8 cellular contexts compared by ENCODE assay signal in genomic region chr7:77536413-77537135, GRCh38. TPM values are rescaled to one million over a fixed set of nuclear protein-coding genes. Genes with fewer than 3 reads are reported as not detected.
DNase-seq lines count a peak whose midpoint lies in the region; ATAC-seq and FAIRE-seq lines count a peak whose summit lies in the region.

No MANE protein-coding gene starts in this region.

- peak overlapping the region; percentile 97 for H3K4me3 ChIP-seq in right cardiac atrium (ENCODE audit: low read length)

- no peaks in the 10 kb centered on the region for H3K27me3 ChIP-seq in right cardiac atrium (ENCODE audit: control insufficient read depth, insufficient read depth)

- intact Hi-C loops in right cardiac atrium (cut with DNase I), result no loop called here

- WGBS in right cardiac atrium, result under 1% methylated on average over 55 of the region's 58 CpGs

- H3K4me1 ChIP-seq in right cardiac atrium (ENCODE audit: control insufficient read depth, insufficient read depth, low read length), result peaks cover 4% of the 10 kb centered on the region

- DNase-seq in GM18507 (ENCODE audit: extremely low spot score, insufficient read length, low read depth) (peak; percentile 97), NCI-H187 (lab: John Stamatoyannopoulos, UW) (peak; percentile 93 to 97), T-helper 17 cell (peak; percentile 95 to 98 (median 98)), anterior cingulate cortex (lab: John Stamatoyannopoulos, UW) (peak; percentile 53 to 99 (median 96)), right cardiac atrium (peak; percentile 98 to 99 (median 99)), pulmonary artery endothelial cell (ENCODE audit: low read depth, low spot score) (peak; percentile 80), urothelium cell line (ENCODE audit: low spot score) (peak; percentile 100)

- no peaks in the 10 kb centered on the region for H3K36me3 Mint-ChIP-seq in T-helper 17 cell (ENCODE audit: low read depth)

- peak overlapping the region; percentile 78 for H3K27ac ChIP-seq in right cardiac atrium (ENCODE audit: low read length)

- ATAC-seq in HG02970 (IDR thresholded peaks at IDR 0.05; ENCODE audit: low FRiP score, unreplicated experiment), result peak; percentile 93
- ATAC-seq in T-helper 17 cell, result peak; percentile 93
- peak; percentile 90 to 96 for ATAC-seq in right cardiac atrium

- peaks cover 9% of the 10 kb centered on the region for H3K4me1 Mint-ChIP-seq in T-helper 17 cell

- H3K9me3 ChIP-seq in T-helper 17 cell (ENCODE audit: control insufficient read depth, low read length, poor library complexity, severe bottlenecking) (no peaks in the 10 kb centered on the region), right cardiac atrium (ENCODE audit: control insufficient read depth, low read length) (no peaks in the 10 kb centered on the region)

- FAIRE-seq in GM18507 (lab: Jason Lieb, UNC) (peak; percentile 80), urothelium cell line (lab: Jason Lieb, UNC) (peak; percentile 75)

- peak overlapping the region; percentile 97 for H3K4me3 Mint-ChIP-seq in T-helper 17 cell

- H3K27me3 Mint-ChIP-seq in T-helper 17 cell, result no peaks in the 10 kb centered on the region

- peak overlapping the region; percentile 47 for H3K27ac Mint-ChIP-seq in T-helper 17 cell

RNA-seq across cellular contexts. Expression of gene PTPN12, which starts 0.5 kb away (rescaled TPM):
- 10 to 100 TPM; 15.5 to 70.8 TPM for total RNA-seq in T-helper 17 cell
- total RNA-seq in right cardiac atrium, result 10 to 100 TPM; 39.2 to 55.5 (median 50.0) TPM
- 32.5 TPM for polyA plus RNA-seq in right cardiac atrium
- 40.8 and 48.2 TPM in 2 replicates for total RNA-seq in pulmonary artery endothelial cell

Comparison
In these comparisons a context has a peak if more than half of its experiments do, and no peak if none do; other contexts are left out.
1. Peak in every context shown above with its lines: DNase-seq, ATAC-seq, H3K4me3 ChIP-seq and H3K27ac ChIP-seq.